In the genomic region with DNA sequence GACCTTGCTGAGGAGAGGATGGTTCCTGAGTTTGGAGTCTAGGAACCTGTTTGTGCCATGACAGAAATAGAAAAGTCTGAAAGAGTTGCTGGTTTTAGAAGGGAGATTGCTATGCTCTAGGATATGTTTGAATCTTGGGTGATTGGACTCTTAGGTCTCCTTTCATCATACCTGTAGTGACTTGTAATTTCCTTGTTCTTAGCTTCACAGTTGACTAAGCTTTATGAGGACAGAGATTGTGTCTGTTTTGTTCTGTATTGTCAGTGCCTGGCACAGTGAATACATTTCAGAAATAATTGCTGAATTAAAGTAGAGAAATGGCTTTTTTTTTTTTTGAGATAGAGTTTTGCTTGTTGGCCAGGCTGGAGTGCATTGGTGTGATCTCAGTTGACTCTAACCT, we compare ENCODE assay signal across 1 cellular context.
TF ChIP-seq lines count a peak whose summit lies in the region.

No MANE protein-coding gene starts in this region.

TF ChIP-seq in GM12878, 131 proteins besides CTCF, POLR2A, EP300 and RAD21:
- TF ChIP-seq ETV6 (conservative IDR thresholded peaks at IDR 0.05 in 1 of 2, IDR thresholded peaks at IDR 0.05 in 1 of 2; ENCODE audit: borderline replicate concordance in 1 of 2, low read depth in 1 of 2) (no peak), JUNB (IDR thresholded peaks at IDR 0.05) (no peak), TCF7 (IDR thresholded peaks at IDR 0.05; ENCODE audit: borderline replicate concordance) (no peak), NR2F1 (conservative IDR thresholded peaks at IDR 0.05) (no peak), USF2 (IDR thresholded peaks at IDR 0.05; ENCODE audit: borderline replicate concordance, low read depth, low read length) (no peak), SP1 (IDR thresholded peaks at IDR 0.05; ENCODE audit: low read depth, low read length) (no peak)
